Comparison of ENCODE assay signal across 22 cellular contexts in the genomic region with DNA sequence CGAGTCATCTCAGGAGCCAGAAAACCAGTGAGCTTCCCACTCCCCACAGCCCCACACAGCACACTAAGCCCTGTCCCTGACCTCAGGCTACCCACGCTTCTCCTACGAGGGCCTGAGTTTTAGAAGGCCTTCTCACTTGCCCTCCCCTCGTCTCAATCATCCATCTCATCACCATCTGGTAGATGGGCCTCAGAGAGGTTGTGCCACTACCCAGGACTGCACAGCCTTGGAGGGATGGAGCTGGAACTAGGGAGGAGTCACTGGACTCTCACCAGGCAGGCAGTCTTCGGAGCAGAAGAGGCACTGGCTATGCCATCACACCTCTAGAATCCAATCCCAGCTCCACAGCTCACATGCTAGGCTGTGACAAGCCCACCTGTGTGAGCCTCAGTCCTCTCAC. TPM values are rescaled to one million over a fixed set of nuclear protein-coding genes. Genes with fewer than 3 reads are reported as not detected.
DNase-seq lines count a peak whose midpoint lies in the region; ATAC-seq and TF ChIP-seq lines count a peak whose summit lies in the region.
"Had no signal": no experiment of that assay in that cellular context is flagged by ENCODE, and none has a peak within 500 bp of the region (broad histone marks: within the 10 kb centered on the region; RNA-seq: fewer than 3 reads in every experiment).

No MANE protein-coding gene starts in this region.

- no peak overlapping the region for H3K9ac ChIP-seq in muscle layer of colon (ENCODE audit: low read length)

- H3K9me3 Mint-ChIP-seq in activated T-cell treated with anti-CD3 and anti-CD28 coated beads, Interleukin-2, amount 50 U/mL, for 24 hours = no peaks in the 10 kb centered on the region
- H3K9me3 Mint-ChIP-seq in activated T-cell treated with anti-CD3 and anti-CD28 coated beads, Interleukin-2, amount 50 U/mL, for 72 hours = no peaks in the 10 kb centered on the region
- H3K9me3 Mint-ChIP-seq in WTC11 (no peaks in the 10 kb centered on the region), type B pancreatic cell (no peaks in the 10 kb centered on the region)
- H3K9me3 Mint-ChIP-seq: activated T-helper 1 cell treated with anti-CD3 and anti-CD28 coated beads, Interleukin-12 subunit alpha, Interleukin-12 subunit beta, Interleukin-2, Interleukin-4 antibody, amounts not matched to agents 30 ng/mL and 10 ng/mL and 1 ng/mL, durations not matched to agents 14 hours and 24 hours and 36 hours had no signal

- no peaks in the 10 kb centered on the region for H3K9me3 ChIP-seq in muscle layer of colon (ENCODE audit: low read length)
- H3K9me3 ChIP-seq in thoracic aorta = no peaks in the 10 kb centered on the region
- H3K9me3 ChIP-seq: adrenal gland, BE2C, breast epithelium, testis had no signal

- no peak for DNase-seq in activated T-cell treated with anti-CD3 and anti-CD28 coated beads, Interleukin-2, amount 50 U/mL, for 24 hours
- no peak for DNase-seq in activated T-cell treated with anti-CD3 and anti-CD28 coated beads, Interleukin-2, amount 50 U/mL, for 72 hours
- DNase-seq in WTC11 (ENCODE audit: low spot score) (no peak), thoracic aorta (ENCODE audit: low spot score) (no peak), HUDEP-2 (lab: John Stamatoyannopoulos, UW; ENCODE audit: unreplicated experiment in 76 of 76) (no peak), type B pancreatic cell (ENCODE audit: extremely low spot score, unreplicated experiment) (no peak)
- DNase-seq: activated CD4-positive, CD25-positive, alpha-beta regulatory T cell treated with anti-CD3 and anti-CD28 coated beads, Interleukin-2, amount 50 U/mL, for 72 hours; activated CD8-positive, alpha-beta memory T cell treated with anti-CD3 and anti-CD28 coated beads for 24 hours; adrenal gland; BE2C; NCI-H1417; NCI-H510A; nucleus accumbens; RPMI8226; stimulated activated CD4-positive, alpha-beta T cell treated with anti-CD3 and anti-CD28 coated beads, Interleukin-12 subunit alpha, Interleukin-12 subunit beta, amount 100 ng/mL, for 4 hours; T1000; testis had no signal

- no peak overlapping the region for H3K4me3 Mint-ChIP-seq in activated T-cell treated with anti-CD3 and anti-CD28 coated beads, Interleukin-2, amount 50 U/mL, for 24 hours
- no peak overlapping the region for H3K4me3 Mint-ChIP-seq in activated T-cell treated with anti-CD3 and anti-CD28 coated beads, Interleukin-2, amount 50 U/mL, for 72 hours
- H3K4me3 Mint-ChIP-seq in WTC11 (no peak overlapping the region), type B pancreatic cell (no peak overlapping the region)
- H3K4me3 Mint-ChIP-seq: activated T-helper 1 cell treated with anti-CD3 and anti-CD28 coated beads, Interleukin-12 subunit alpha, Interleukin-12 subunit beta, Interleukin-2, Interleukin-4 antibody, amounts not matched to agents 30 ng/mL and 10 ng/mL and 1 ng/mL, durations not matched to agents 14 hours and 24 hours and 36 hours had no signal

- H3K27ac ChIP-seq in muscle layer of colon (ENCODE audit: low read depth, low read length) (peak overlapping the region; percentile 82), thoracic aorta (peak overlapping the region; percentile 25 to 72)
- H3K27ac ChIP-seq: adrenal gland, breast epithelium, hepatocyte, testis had no signal

- no peaks in the 10 kb centered on the region for H3K27me3 ChIP-seq in muscle layer of colon (ENCODE audit: control insufficient read depth in 1 of 2, insufficient read depth in 2 of 2, low read length in 2 of 2)
- no peaks in the 10 kb centered on the region for H3K27me3 ChIP-seq in thoracic aorta (replicated peaks; ENCODE audit: insufficient read depth)
- H3K27me3 ChIP-seq: adrenal gland, BE2C, breast epithelium, hepatocyte, testis had no signal

- no peaks in the 10 kb centered on the region for H3K27me3 Mint-ChIP-seq in activated T-cell treated with anti-CD3 and anti-CD28 coated beads, Interleukin-2, amount 50 U/mL, for 24 hours
- no peaks in the 10 kb centered on the region for H3K27me3 Mint-ChIP-seq in activated T-cell treated with anti-CD3 and anti-CD28 coated beads, Interleukin-2, amount 50 U/mL, for 72 hours (ENCODE audit: low read depth)
- H3K27me3 Mint-ChIP-seq in WTC11 (ENCODE audit: low read depth) (no peaks in the 10 kb centered on the region), type B pancreatic cell (no peaks in the 10 kb centered on the region)

- POLR2A ChIA-PET in WTC11 (lab: Charles Lee) = no interaction called here

- no peak for ATAC-seq in activated T-cell treated with anti-CD3 and anti-CD28 coated beads, Interleukin-2, amount 50 U/mL, for 72 hours (replicated peaks in 1 of 2)
- ATAC-seq in WTC11 (no peak), thoracic aorta (ENCODE audit: insufficient number of reproducible peaks, low FRiP score, low read depth) (no peak), HG03432 (IDR thresholded peaks at IDR 0.05; ENCODE audit: unreplicated experiment) (no peak)

- CTCF ChIA-PET in WTC11 (lab: Charles Lee) = interaction anchor here (0.8 to 1.4 kb wide), 2 partner anchors 29 to 50 kb away, joined by 3 to 5 read pairs; no protein-coding TSS in a partner anchor

- H3K27ac Mint-ChIP-seq in activated T-cell treated with anti-CD3 and anti-CD28 coated beads, Interleukin-2, amount 50 U/mL, for 24 hours = peak overlapping the region; percentile 55
- no peak overlapping the region for H3K27ac Mint-ChIP-seq in activated T-cell treated with anti-CD3 and anti-CD28 coated beads, Interleukin-2, amount 50 U/mL, for 72 hours
- H3K27ac Mint-ChIP-seq in WTC11 = peak overlapping the region; percentile 87
- no peak overlapping the region for H3K27ac Mint-ChIP-seq in type B pancreatic cell
- H3K27ac Mint-ChIP-seq: activated T-helper 1 cell treated with anti-CD3 and anti-CD28 coated beads, Interleukin-12 subunit alpha, Interleukin-12 subunit beta, Interleukin-2, Interleukin-4 antibody, amounts not matched to agents 30 ng/mL and 10 ng/mL and 1 ng/mL, durations not matched to agents 14 hours and 24 hours and 36 hours had no signal

- H3K4me3 ChIP-seq in muscle layer of colon (ENCODE audit: low read depth in 1 of 2, low read length in 2 of 2) (no peak overlapping the region), thoracic aorta (no peak overlapping the region)
- H3K4me3 ChIP-seq: adrenal gland, breast epithelium, hepatocyte, testis had no signal

- H3K4me1 ChIP-seq in muscle layer of colon (ENCODE audit: insufficient read depth, low read length) (peaks cover 58% of the 10 kb centered on the region), thoracic aorta (ENCODE audit: control insufficient read depth in 1 of 2, low read depth in 2 of 2) (peaks cover 16 to 57% of the 10 kb centered on the region in 2 donors)
- H3K4me1 ChIP-seq: breast epithelium had no signal

- H3K4me1 Mint-ChIP-seq in activated T-cell treated with anti-CD3 and anti-CD28 coated beads, Interleukin-2, amount 50 U/mL, for 24 hours (ENCODE audit: low read depth) = peaks cover 65% of the 10 kb centered on the region
- peaks cover 61% of the 10 kb centered on the region for H3K4me1 Mint-ChIP-seq in activated T-cell treated with anti-CD3 and anti-CD28 coated beads, Interleukin-2, amount 50 U/mL, for 72 hours (ENCODE audit: low read depth)
- H3K4me1 Mint-ChIP-seq in WTC11 = peaks cover 36% of the 10 kb centered on the region
- H3K4me1 Mint-ChIP-seq in type B pancreatic cell (ENCODE audit: unreplicated experiment) = peaks cover 39% of the 10 kb centered on the region

- peaks cover 6% of the 10 kb centered on the region for H3K36me3 Mint-ChIP-seq in activated T-cell treated with anti-CD3 and anti-CD28 coated beads, Interleukin-2, amount 50 U/mL, for 24 hours (ENCODE audit: low read depth)
- H3K36me3 Mint-ChIP-seq in activated T-cell treated with anti-CD3 and anti-CD28 coated beads, Interleukin-2, amount 50 U/mL, for 72 hours (ENCODE audit: insufficient read depth in 2 of 2) = no peaks in the 10 kb centered on the region
- H3K36me3 Mint-ChIP-seq in WTC11 = no peaks in the 10 kb centered on the region
- H3K36me3 Mint-ChIP-seq in type B pancreatic cell = no peaks in the 10 kb centered on the region

- H3K36me3 ChIP-seq in muscle layer of colon (ENCODE audit: insufficient read depth, low read length) = no peaks in the 10 kb centered on the region
- no peaks in the 10 kb centered on the region for H3K36me3 ChIP-seq in thoracic aorta
- H3K36me3 ChIP-seq: adrenal gland, BE2C, breast epithelium had no signal

- TF ChIP-seq CTCF in WTC11 (IDR thresholded peaks at IDR 0.05) (no peak), thoracic aorta (IDR thresholded peaks at IDR 0.05) (no peak), type B pancreatic cell (conservative IDR thresholded peaks at IDR 0.05) (no peak)

TF ChIP-seq in WTC11, 78 proteins besides CTCF, POLR2A, EP300 and RAD21 (continues in another document):
- TF ChIP-seq, protein P1, sequence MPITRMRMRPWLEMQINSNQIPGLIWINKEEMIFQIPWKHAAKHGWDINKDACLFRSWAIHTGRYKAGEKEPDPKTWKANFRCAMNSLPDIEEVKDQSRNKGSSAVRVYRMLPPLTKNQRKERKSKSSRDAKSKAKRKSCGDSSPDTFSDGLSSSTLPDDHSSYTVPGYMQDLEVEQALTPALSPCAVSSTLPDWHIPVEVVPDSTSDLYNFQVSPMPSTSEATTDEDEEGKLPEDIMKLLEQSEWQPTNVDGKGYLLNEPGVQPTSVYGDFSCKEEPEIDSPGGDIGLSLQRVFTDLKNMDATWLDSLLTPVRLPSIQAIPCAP (CRISPR knock-in tag; IDR thresholded peaks at IDR 0.05) = no peak
- TF ChIP-seq, protein P2, sequence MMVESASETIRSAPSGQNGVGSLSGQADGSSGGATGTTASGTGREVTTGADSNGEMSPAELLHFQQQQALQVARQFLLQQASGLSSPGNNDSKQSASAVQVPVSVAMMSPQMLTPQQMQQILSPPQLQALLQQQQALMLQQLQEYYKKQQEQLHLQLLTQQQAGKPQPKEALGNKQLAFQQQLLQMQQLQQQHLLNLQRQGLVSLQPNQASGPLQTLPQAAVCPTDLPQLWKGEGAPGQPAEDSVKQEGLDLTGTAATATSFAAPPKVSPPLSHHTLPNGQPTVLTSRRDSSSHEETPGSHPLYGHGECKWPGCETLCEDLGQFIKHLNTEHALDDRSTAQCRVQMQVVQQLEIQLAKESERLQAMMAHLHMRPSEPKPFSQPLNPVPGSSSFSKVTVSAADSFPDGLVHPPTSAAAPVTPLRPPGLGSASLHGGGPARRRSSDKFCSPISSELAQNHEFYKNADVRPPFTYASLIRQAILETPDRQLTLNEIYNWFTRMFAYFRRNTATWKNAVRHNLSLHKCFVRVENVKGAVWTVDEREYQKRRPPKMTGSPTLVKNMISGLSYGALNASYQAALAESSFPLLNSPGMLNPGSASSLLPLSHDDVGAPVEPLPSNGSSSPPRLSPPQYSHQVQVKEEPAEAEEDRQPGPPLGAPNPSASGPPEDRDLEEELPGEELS (CRISPR knock-in tag; IDR thresholded peaks at IDR 0.05) = no peak
- TF ChIP-seq ESRRA (CRISPR knock-in tag; IDR thresholded peaks at IDR 0.05; ENCODE audit: borderline replicate concordance) = no peak

RNA-seq across cellular contexts. Expression of a gene that starts 52.3 kb away (rescaled TPM):
- 10 to 100 TPM; 53.4 to 61.8 TPM for total RNA-seq in activated T-cell treated with anti-CD3 and anti-CD28 coated beads, Interleukin-2, amount 50 U/mL, for 72 hours
- total RNA-seq in WTC11 (2021) (116 to 144 TPM (median 121 TPM) in 3 replicates), thoracic aorta (10 to 100 TPM; 53.8 to 85.0 TPM), type B pancreatic cell (ENCODE audit: low replicate concordance) (40.2 and 43.5 TPM in 2 replicates)

Comparison
In these comparisons a context has a peak if more than half of its experiments do, and no peak if none do; other contexts are left out.
1. H3K27ac Mint-ChIP-seq: peak in activated T-cell treated with anti-CD3 and anti-CD28 coated beads, Interleukin-2, amount 50 U/mL, for 24 hours (single experiment) and WTC11 (single experiment); none in activated T-cell treated with anti-CD3 and anti-CD28 coated beads, Interleukin-2, amount 50 U/mL, for 72 hours (single experiment) and type B pancreatic cell (single experiment).